Comparison of ENCODE assay signal across 14 cellular contexts in the genomic region with DNA sequence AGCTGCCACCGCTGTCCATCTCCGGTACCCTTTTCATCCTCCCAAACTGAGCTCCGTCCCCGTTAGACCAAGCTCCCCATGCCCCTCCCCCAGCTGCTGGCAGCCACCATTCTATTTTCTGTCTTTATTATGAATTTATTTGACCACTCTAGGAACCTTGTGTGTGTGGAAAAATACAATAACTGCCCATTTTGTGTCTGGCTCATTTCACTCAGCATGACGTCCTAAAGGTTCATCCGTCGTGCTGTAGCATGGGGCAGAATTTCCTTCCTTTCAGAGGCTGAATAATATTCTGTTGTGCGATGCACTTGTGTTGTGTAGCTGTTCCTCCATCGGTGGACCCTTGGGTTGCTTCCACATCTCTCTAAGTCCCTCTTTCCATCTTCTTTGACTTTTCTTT.
DNase-seq lines count a peak whose midpoint lies in the region; ATAC-seq and TF ChIP-seq lines count a peak whose summit lies in the region.
"Had no signal": no experiment of that assay in that cellular context is flagged by ENCODE, and none has a peak within 500 bp of the region (broad histone marks: within the 10 kb centered on the region; RNA-seq: fewer than 3 reads in every experiment).

No MANE protein-coding gene starts in this region.

- peak overlapping the region; percentile 90 to 96 for H3K27ac ChIP-seq in thoracic aorta

- peaks cover 4% of the 10 kb centered on the region for H3K36me3 ChIP-seq in thoracic aorta

- no peaks in the 10 kb centered on the region for H3K27me3 Mint-ChIP-seq in activated T-cell treated with anti-CD3 and anti-CD28 coated beads, Interleukin-2, amount 50 U/mL, for 4 hours (ENCODE audit: low read depth)
- H3K27me3 Mint-ChIP-seq in WTC11 (ENCODE audit: low read depth) (no peaks in the 10 kb centered on the region), immature natural killer cell (ENCODE audit: low read depth in 3 of 3) (peaks cover 0 to 10% (median 8%) of the 10 kb centered on the region in 3 donors)
- H3K27me3 Mint-ChIP-seq: progenitor cell of endocrine pancreas had no signal

- peak overlapping the region; percentile 51; the same call in 1 of the 2 replicates for H3K27ac Mint-ChIP-seq in WTC11
- peak overlapping the region; percentile 80 to 100 (median 94) for H3K27ac Mint-ChIP-seq in immature natural killer cell
- H3K27ac Mint-ChIP-seq: progenitor cell of endocrine pancreas had no signal

- H3K9me3 Mint-ChIP-seq in activated T-cell treated with anti-CD3 and anti-CD28 coated beads, Interleukin-2, amount 50 U/mL, for 4 hours, result no peaks in the 10 kb centered on the region
- no peaks in the 10 kb centered on the region for H3K9me3 Mint-ChIP-seq in WTC11
- no peaks in the 10 kb centered on the region for H3K9me3 Mint-ChIP-seq in immature natural killer cell
- H3K9me3 Mint-ChIP-seq: H9 had no signal

- peak overlapping the region; percentile 90 for H3K4me3 Mint-ChIP-seq in activated T-cell treated with anti-CD3 and anti-CD28 coated beads, Interleukin-2, amount 50 U/mL, for 4 hours
- H3K4me3 Mint-ChIP-seq in WTC11 (no peak overlapping the region), immature natural killer cell (peak overlapping the region; percentile 86 to 95 (median 91))
- H3K4me3 Mint-ChIP-seq: H9 had no signal

- H3K4me3 ChIP-seq in thoracic aorta, result no peak overlapping the region

- H3K4me1 ChIP-seq in thoracic aorta (ENCODE audit: control insufficient read depth in 1 of 2, low read depth in 2 of 2), result peaks cover 50 to 88% of the 10 kb centered on the region in 2 donors

- CTCF ChIA-PET in WTC11 (lab: Charles Lee), result no interaction called here

- no peak for ATAC-seq in activated T-cell treated with anti-CD3 and anti-CD28 coated beads, Interleukin-2, amount 50 U/mL, for 4 hours
- no peak for ATAC-seq in WTC11
- ATAC-seq in thoracic aorta (ENCODE audit: insufficient number of reproducible peaks, low FRiP score, low read depth), result no peak
- ATAC-seq in HG02981 (IDR thresholded peaks at IDR 0.05; ENCODE audit: unreplicated experiment), result no peak
- ATAC-seq in GM19455 (IDR thresholded peaks at IDR 0.05; ENCODE audit: unreplicated experiment), result no peak
- no peak for ATAC-seq in GM19452 (IDR thresholded peaks at IDR 0.05; ENCODE audit: unreplicated experiment)

- DNase-seq in activated T-cell treated with anti-CD3 and anti-CD28 coated beads, Interleukin-2, amount 50 U/mL, for 4 hours, result no peak
- DNase-seq in activated T-cell treated with anti-CD3 and anti-CD28 coated beads for 4 hours, result no peak
- DNase-seq in WTC11 (ENCODE audit: low spot score), result no peak
- DNase-seq in immature natural killer cell, result no peak
- DNase-seq in thoracic aorta (ENCODE audit: low spot score), result no peak
- DNase-seq: activated CD4-positive, alpha-beta T cell treated with anti-CD3 and anti-CD28 coated beads for 1 hour; H9; kidney glomerular epithelial cell; NCI-H345; SHP77 treated with DMSO at 0.1 percent for 48 hours had no signal

- H3K36me3 Mint-ChIP-seq in activated T-cell treated with anti-CD3 and anti-CD28 coated beads, Interleukin-2, amount 50 U/mL, for 4 hours (ENCODE audit: insufficient read depth), result peaks cover 5% of the 10 kb centered on the region
- H3K36me3 Mint-ChIP-seq in WTC11 (peaks cover 4% of the 10 kb centered on the region), immature natural killer cell (peaks cover 0 to 22% (median 21%) of the 10 kb centered on the region in 3 donors)

- POLR2A ChIA-PET in WTC11 (lab: Charles Lee), result no interaction called here

- no peaks in the 10 kb centered on the region for H3K9me3 ChIP-seq in thoracic aorta

- no peak for TF ChIP-seq CTCF in WTC11 (IDR thresholded peaks at IDR 0.05)
- TF ChIP-seq CTCF in thoracic aorta (IDR thresholded peaks at IDR 0.05), result no peak

- H3K27me3 ChIP-seq in thoracic aorta (replicated peaks; ENCODE audit: insufficient read depth), result no peaks in the 10 kb centered on the region

- H3K4me1 Mint-ChIP-seq in activated T-cell treated with anti-CD3 and anti-CD28 coated beads, Interleukin-2, amount 50 U/mL, for 4 hours (ENCODE audit: low read depth), result peaks cover 93% of the 10 kb centered on the region
- H3K4me1 Mint-ChIP-seq in WTC11 (peaks cover 35% of the 10 kb centered on the region), immature natural killer cell (peaks cover 94 to 96% of the 10 kb centered on the region in 2 donors)

TF ChIP-seq in WTC11, 78 proteins besides CTCF, POLR2A, EP300 and RAD21:
- TF ChIP-seq USF1 (CRISPR knock-in tag; IDR thresholded peaks at IDR 0.05) (no peak), ZNF396 (CRISPR knock-in tag; IDR thresholded peaks at IDR 0.05; ENCODE audit: borderline replicate concordance) (no peak), EMX1 (CRISPR knock-in tag; IDR thresholded peaks at IDR 0.05) (no peak), FOXJ3 (CRISPR knock-in tag; IDR thresholded peaks at IDR 0.05; ENCODE audit: borderline replicate concordance) (no peak), TEAD1 (CRISPR knock-in tag; IDR thresholded peaks at IDR 0.05) (no peak), SMAD4 (CRISPR knock-in tag; IDR thresholded peaks at IDR 0.05) (no peak), NR2C2 (CRISPR knock-in tag; IDR thresholded peaks at IDR 0.05) (no peak), CREB1 (CRISPR knock-in tag; IDR thresholded peaks at IDR 0.05) (no peak), HMGA2 (CRISPR knock-in tag; IDR thresholded peaks at IDR 0.05) (no peak), E2F1 (CRISPR knock-in tag; IDR thresholded peaks at IDR 0.05) (no peak), RORB (CRISPR knock-in tag; IDR thresholded peaks at IDR 0.05) (no peak), TP53 (CRISPR knock-in tag; IDR thresholded peaks at IDR 0.05) (no peak), ZNF232 (CRISPR knock-in tag; IDR thresholded peaks at IDR 0.05) (no peak), FOXP1 (CRISPR knock-in tag; IDR thresholded peaks at IDR 0.05; ENCODE audit: borderline replicate concordance) (no peak), CBFB (CRISPR knock-in tag; IDR thresholded peaks at IDR 0.05; ENCODE audit: low read depth) (no peak), OVOL2 (CRISPR knock-in tag; IDR thresholded peaks at IDR 0.05; ENCODE audit: borderline replicate concordance) (no peak)
- TF ChIP-seq, protein P1, sequence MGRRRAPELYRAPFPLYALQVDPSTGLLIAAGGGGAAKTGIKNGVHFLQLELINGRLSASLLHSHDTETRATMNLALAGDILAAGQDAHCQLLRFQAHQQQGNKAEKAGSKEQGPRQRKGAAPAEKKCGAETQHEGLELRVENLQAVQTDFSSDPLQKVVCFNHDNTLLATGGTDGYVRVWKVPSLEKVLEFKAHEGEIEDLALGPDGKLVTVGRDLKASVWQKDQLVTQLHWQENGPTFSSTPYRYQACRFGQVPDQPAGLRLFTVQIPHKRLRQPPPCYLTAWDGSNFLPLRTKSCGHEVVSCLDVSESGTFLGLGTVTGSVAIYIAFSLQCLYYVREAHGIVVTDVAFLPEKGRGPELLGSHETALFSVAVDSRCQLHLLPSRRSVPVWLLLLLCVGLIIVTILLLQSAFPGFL (CRISPR knock-in tag; IDR thresholded peaks at IDR 0.05; ENCODE audit: borderline replicate concordance), result no peak
- TF ChIP-seq, protein P2, sequence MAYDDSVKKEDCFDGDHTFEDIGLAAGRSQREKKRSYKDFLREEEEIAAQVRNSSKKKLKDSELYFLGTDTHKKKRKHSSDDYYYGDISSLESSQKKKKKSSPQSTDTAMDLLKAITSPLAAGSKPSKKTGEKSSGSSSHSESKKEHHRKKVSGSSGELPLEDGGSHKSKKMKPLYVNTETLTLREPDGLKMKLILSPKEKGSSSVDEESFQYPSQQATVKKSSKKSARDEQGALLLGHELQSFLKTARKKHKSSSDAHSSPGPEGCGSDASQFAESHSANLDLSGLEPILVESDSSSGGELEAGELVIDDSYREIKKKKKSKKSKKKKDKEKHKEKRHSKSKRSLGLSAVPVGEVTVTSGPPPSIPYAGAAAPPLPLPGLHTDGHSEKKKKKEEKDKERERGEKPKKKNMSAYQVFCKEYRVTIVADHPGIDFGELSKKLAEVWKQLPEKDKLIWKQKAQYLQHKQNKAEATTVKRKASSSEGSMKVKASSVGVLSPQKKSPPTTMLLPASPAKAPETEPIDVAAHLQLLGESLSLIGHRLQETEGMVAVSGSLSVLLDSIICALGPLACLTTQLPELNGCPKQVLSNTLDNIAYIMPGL (CRISPR knock-in tag; IDR thresholded peaks at IDR 0.05), result no peak
